In the genomic region with DNA sequence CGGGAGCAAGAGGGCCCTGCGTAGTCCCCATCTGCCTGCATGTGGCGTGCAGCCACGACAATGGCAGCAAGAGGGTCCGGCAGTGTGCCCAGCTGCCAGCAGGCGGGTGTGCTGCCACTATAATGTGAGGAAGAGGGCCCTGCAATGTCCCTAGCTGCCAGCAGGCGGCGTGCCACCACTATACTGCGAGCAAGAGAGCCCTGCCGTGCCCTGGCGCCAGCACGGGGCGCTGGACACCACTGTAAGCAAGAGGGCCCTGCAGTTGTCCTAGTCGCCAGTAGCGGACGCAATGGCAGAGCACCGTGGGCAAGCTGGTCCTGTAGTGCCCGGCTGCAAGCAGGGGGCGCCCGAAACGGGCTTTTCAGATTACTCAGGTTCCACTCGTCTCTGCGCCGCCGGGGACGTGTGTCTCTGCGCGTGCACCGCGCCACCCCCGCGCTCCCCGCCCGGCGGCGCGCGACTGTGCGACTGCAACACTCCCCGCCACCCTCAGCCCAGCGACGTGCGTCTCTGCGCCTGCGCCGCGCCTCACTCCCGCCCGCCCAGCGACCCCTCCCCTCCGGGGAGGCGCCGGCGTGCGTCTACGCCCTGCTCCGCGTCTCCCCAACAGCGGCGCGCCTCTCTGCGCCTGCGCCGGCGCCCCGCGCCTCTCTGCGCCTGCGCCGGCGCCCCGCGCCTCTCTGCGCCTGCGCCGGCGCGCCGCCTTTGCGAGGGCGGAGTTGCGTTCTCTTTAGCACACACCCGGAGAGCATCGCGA, we compare ENCODE assay signal across 8 cellular contexts.
DNase-seq lines count a peak whose midpoint lies in the region; ATAC-seq and TF ChIP-seq lines count a peak whose summit lies in the region.
"Not testable (repeated sequence)": the region's sequence is repeated elsewhere in the genome, so short reads cannot be mapped to it uniquely, and the experiment has no call there.

No MANE protein-coding gene starts in this region.

- H3K9me3 Mint-ChIP-seq in WTC11 = not testable (repeated sequence)

- H3K4me1 ChIP-seq in left lung = not testable (repeated sequence)

- not testable (repeated sequence) for ATAC-seq in WTC11, left lung

- peak; percentile 38 for TF ChIP-seq CTCF in 22Rv1 (IDR thresholded peaks at IDR 0.05)
- TF ChIP-seq CTCF in WTC11 (IDR thresholded peaks at IDR 0.05); left lung (IDR thresholded peaks at IDR 0.05): not testable (repeated sequence)

- H3K27ac Mint-ChIP-seq in WTC11 = not testable (repeated sequence)

- intact Hi-C loops in left lung (cut with DNase I) = not testable (repeated sequence)

- H3K27me3 Mint-ChIP-seq in WTC11 (ENCODE audit: low read depth) = not testable (repeated sequence)

- not testable (repeated sequence) for H3K36me3 Mint-ChIP-seq in WTC11

- H3K36me3 ChIP-seq in MG63, left lung: not testable (repeated sequence)

- not testable (repeated sequence) for H3K4me1 Mint-ChIP-seq in WTC11

- peak; percentile 0 for DNase-seq in ELF-1 (ENCODE audit: low read depth, low spot score)
- peak; percentile 10 for DNase-seq in MG63
- DNase-seq in WTC11 (ENCODE audit: low spot score) = peak; percentile 7
- peak; percentile 22 to 29 for DNase-seq in activated T-cell treated with anti-CD3 and anti-CD28 coated beads, Interleukin-2, amount 50 U/mL, for 48 hours
- DNase-seq in dermis blood vessel endothelial cell = peak; percentile 3
- peak; percentile 24 to 53 for DNase-seq in left lung
- peak; percentile 1 for DNase-seq in stimulated activated CD4-positive, alpha-beta T cell treated with anti-CD3 and anti-CD28 coated beads, Interleukin-1b, Interleukin-23, amount 100 ng/mL, for 48 hours

- POLR2A ChIA-PET in WTC11 (lab: Charles Lee) = not testable (repeated sequence)

- H3K4me3 ChIP-seq in MG63, left lung: not testable (repeated sequence)

- CTCF ChIA-PET in WTC11 (lab: Charles Lee) = not testable (repeated sequence)

- H3K27me3 ChIP-seq in MG63, left lung: not testable (repeated sequence)

- not testable (repeated sequence) for H3K9me3 ChIP-seq in MG63, left lung

- not testable (repeated sequence) for H3K4me3 Mint-ChIP-seq in WTC11

- not testable (repeated sequence) for H3K27ac ChIP-seq in 22Rv1, left lung
